In genomic region chr12:49478949-49479664, GRCh38 we compare ENCODE assay signal across 23 cellular contexts. TPM values are rescaled to one million over a fixed set of nuclear protein-coding genes. Genes with fewer than 3 reads are reported as not detected.
DNase-seq lines count a peak whose midpoint lies in the region; ATAC-seq, FAIRE-seq and TF ChIP-seq lines count a peak whose summit lies in the region.
"Had no signal": no experiment of that assay in that cellular context is flagged by ENCODE, and none has a peak within 500 bp of the region (broad histone marks: within the 10 kb centered on the region; RNA-seq: fewer than 3 reads in every experiment).

No MANE protein-coding gene starts in this region.

- no TSS peak for BruUV-seq in GM12878 (replicated peaks; lab: Mats Ljungman, UMichigan)

- H3K4me1 Mint-ChIP-seq in neural progenitor cell, result peaks cover 6% of the 10 kb centered on the region

- in situ Hi-C loops in GM12878 (cut with MboI), result no loop called here

- no peaks in the 10 kb centered on the region for H4K20me1 ChIP-seq in GM12878 (ENCODE audit: control insufficient read depth, insufficient read depth)
- H4K20me1 ChIP-seq in neural progenitor cell (ENCODE audit: low read depth), result peaks cover 14% of the 10 kb centered on the region

- H3K4me1 ChIP-seq in left ventricle myocardium inferior (peaks cover 11% of the 10 kb centered on the region), GM12878 (ENCODE audit: control insufficient read depth, insufficient read depth, low read length) (no peaks in the 10 kb centered on the region), neural progenitor cell (peaks cover 21% of the 10 kb centered on the region)
- H3K4me1 ChIP-seq: testis had no signal

- no peak overlapping the region for H3K27ac Mint-ChIP-seq in neural progenitor cell
- H3K27ac Mint-ChIP-seq: stimulated activated naive B cell treated with anti-CD40 and anti-IgM and Interleukin-4, amounts not matched to agents 10 μg/mL and 1 μg/mL and 100 μg/mL, for 72 hours had no signal

- no peak overlapping the region for H3K4me2 ChIP-seq in GM12878 (ENCODE audit: control insufficient read depth, insufficient read depth)
- peak overlapping the region; percentile 27 for H3K4me2 ChIP-seq in neural progenitor cell

- peaks cover 4% of the 10 kb centered on the region for H3K36me3 ChIP-seq in left ventricle myocardium inferior
- peaks cover 3 to 5% of the 10 kb centered on the region in 2 experiments; a peak in 3 of 4 replicates for H3K36me3 ChIP-seq in GM12878 (ENCODE audit: control insufficient read depth in 2 of 2, insufficient read depth in 2 of 2, low read length in 1 of 2)
- no peaks in the 10 kb centered on the region for H3K36me3 ChIP-seq in neural progenitor cell
- H3K36me3 ChIP-seq: ovary had no signal

- RAD21 ChIA-PET in GM12878 (lab: Charles Lee; ENCODE audit: unreplicated experiment), result no interaction called here

- CTCF ChIA-PET in GM12878 (lab: Yijun Ruan, JAX), result interaction anchor here (3.3 kb wide), 1 partner anchor 121 kb away, joined by 12 read pairs; no protein-coding TSS in a partner anchor

- peak; percentile 78 for ATAC-seq in left ventricle myocardium superior
- no peak for ATAC-seq in GM12878
- ATAC-seq: sciatic nerve; stimulated activated naive B cell treated with anti-CD40 and anti-IgM and Interleukin-4, amounts not matched to agents 10 μg/mL and 1 μg/mL and 100 μg/mL, for 72 hours had no signal

- WGBS in GM12878 (ENCODE audit: insufficient coverage, insufficient replicate concordance, low lambda C conversion rate, missing lambda C conversion rate), result 86% methylated on average over 10 of the region's 10 CpGs

- H3K9ac ChIP-seq in GM12878 (ENCODE audit: control insufficient read depth, insufficient read depth, low read length) (no peak overlapping the region), neural progenitor cell (no peak overlapping the region)
- H3K9ac ChIP-seq: GM23248 had no signal

- no peak for DNase-seq in left ventricle myocardium superior
- DNase-seq in left ventricle myocardium inferior, result no peak
- no peak for DNase-seq in GM12878 (ENCODE audit: low read depth, low spot score)
- DNase-seq in neural progenitor cell (ENCODE audit: low spot score), result no peak
- DNase-seq in NCI-H1105 (lab: John Stamatoyannopoulos, UW), result no peak
- DNase-seq in activated effector memory CD4-positive, alpha-beta T cell treated with anti-CD3 and anti-CD28 coated beads, Interleukin-2, amount 50 U/mL, for 16 hours, result no peak
- no peak for DNase-seq in D341Med (ENCODE audit: low spot score)
- DNase-seq: activated CD8-positive, alpha-beta memory T cell treated with anti-CD3 and anti-CD28 coated beads, Interleukin-2, amount 50 U/mL, for 4 hours; CD4-positive, CD25-positive, alpha-beta regulatory T cell; cortex of kidney; DMS153; GM23248; NCI-H1048; NCI-H2081; NCI-H510A treated with DMSO at 0.1 percent for 48 hours; ovary; SHP77; stimulated activated naive B cell treated with anti-CD40 and anti-IgM and Interleukin-4, amounts not matched to agents 10 μg/mL and 1 μg/mL and 100 μg/mL, for 72 hours; T-helper 1 cell; testis had no signal

- SMC1A ChIA-PET in GM12878 (lab: Charles Lee; ENCODE audit: uncharacterized antibody, unreplicated experiment), result interaction anchor here (0.5 kb wide), 1 partner anchor 31 kb away, joined by 3 read pairs; no protein-coding TSS in a partner anchor

- H3F3A ChIP-seq in neural progenitor cell (ENCODE audit: low read depth), result peaks cover 18% of the 10 kb centered on the region

- H3K4me3 Mint-ChIP-seq in neural progenitor cell, result no peak overlapping the region
- H3K4me3 Mint-ChIP-seq: CD4-positive, CD25-positive, alpha-beta regulatory T cell; stimulated activated naive B cell treated with anti-CD40 and anti-IgM and Interleukin-4, amounts not matched to agents 10 μg/mL and 1 μg/mL and 100 μg/mL, for 72 hours had no signal

- no peak for TF ChIP-seq EP300 in GM12878 (IDR thresholded peaks at IDR 0.05; ENCODE audit: borderline replicate concordance in 1 of 2, control insufficient read depth in 1 of 2, low read depth in 2 of 2, low read length in 2 of 2)

- no peak for TF ChIP-seq CTCF in left ventricle myocardium inferior (IDR thresholded peaks at IDR 0.05; ENCODE audit: borderline replicate concordance)
- TF ChIP-seq CTCF in GM12878 (IDR thresholded peaks at IDR 0.05 in 2 of 3, conservative IDR thresholded peaks at IDR 0.05 in 1 of 3; ENCODE audit: control insufficient read depth in 2 of 3, extremely low read depth in 1 of 3, insufficient read depth in 1 of 3, low read depth in 3 of 3, low read length in 3 of 3), result no peak
- TF ChIP-seq CTCF in neural progenitor cell (IDR thresholded peaks at IDR 0.05), result no peak

- 0 out of 2 replicates have a peak, but pooled peaks have one; percentile 17 for TF ChIP-seq POLR2A in GM12878 (IDR thresholded peaks at IDR 0.05; ENCODE audit: low read depth, low read length)

- peaks cover 2% of the 10 kb centered on the region for H3K9me3 Mint-ChIP-seq in neural progenitor cell
- H3K9me3 Mint-ChIP-seq: CD4-positive, CD25-positive, alpha-beta regulatory T cell; stimulated activated naive B cell treated with anti-CD40 and anti-IgM and Interleukin-4, amounts not matched to agents 10 μg/mL and 1 μg/mL and 100 μg/mL, for 72 hours had no signal

- peaks cover 12% of the 10 kb centered on the region for H3K36me3 Mint-ChIP-seq in neural progenitor cell

- H3K9me3 ChIP-seq in left ventricle myocardium inferior (replicated peaks) (no peaks in the 10 kb centered on the region), GM12878 (replicated peaks; ENCODE audit: control insufficient read depth, insufficient read depth, low read length) (no peaks in the 10 kb centered on the region), neural progenitor cell (ENCODE audit: low read depth) (no peaks in the 10 kb centered on the region)
- H3K9me3 ChIP-seq: ovary, testis had no signal

- H3K27me3 Mint-ChIP-seq in neural progenitor cell (ENCODE audit: insufficient read depth, low read depth), result peaks cover 5% of the 10 kb centered on the region
- H3K27me3 Mint-ChIP-seq: CD4-positive, CD25-positive, alpha-beta regulatory T cell; stimulated activated naive B cell treated with anti-CD40 and anti-IgM and Interleukin-4, amounts not matched to agents 10 μg/mL and 1 μg/mL and 100 μg/mL, for 72 hours had no signal

- POLR2A ChIA-PET in GM12878 (lab: Charles Lee), result no interaction called here

- FAIRE-seq in GM12878 (lab: Jason Lieb, UNC), result no peak
- FAIRE-seq: GM19239 had no signal

- TF ChIP-seq RAD21 in GM12878 (IDR thresholded peaks at IDR 0.05; ENCODE audit: insufficient read depth, low read depth, low read length), result no peak

- H2AFZ ChIP-seq in GM12878 (ENCODE audit: control insufficient read depth, low read depth, low read length) (no peak overlapping the region), neural progenitor cell (replicated peaks) (no peak overlapping the region)
- H2AFZ ChIP-seq: GM23248 had no signal

- no peak overlapping the region for H3K4me3 ChIP-seq in left ventricle myocardium inferior
- no peak overlapping the region for H3K4me3 ChIP-seq in GM12878
- H3K4me3 ChIP-seq in neural progenitor cell, result no peak overlapping the region
- H3K4me3 ChIP-seq: GM23248, lung, ovary, testis had no signal

- H3K27ac ChIP-seq in left ventricle myocardium inferior (replicated peaks) (no peak overlapping the region), GM12878 (ENCODE audit: control insufficient read depth, insufficient read depth) (no peak overlapping the region), neural progenitor cell (peak overlapping the region; percentile 14)
- H3K27ac ChIP-seq: GM23248, ovary, testis had no signal

- H3K79me2 ChIP-seq in GM12878 (ENCODE audit: control insufficient read depth, insufficient read depth, low read length), result peaks cover 2% of the 10 kb centered on the region
- H3K79me2 ChIP-seq in neural progenitor cell (ENCODE audit: low read depth), result peaks cover 10% of the 10 kb centered on the region

- no peaks in the 10 kb centered on the region for H3K27me3 ChIP-seq in left ventricle myocardium inferior (ENCODE audit: low read depth)
- H3K27me3 ChIP-seq in GM12878 (replicated peaks in 1 of 2; ENCODE audit: control insufficient read depth in 2 of 2, insufficient read depth in 2 of 2, low read length in 1 of 2), result no peaks in the 10 kb centered on the region
- no peaks in the 10 kb centered on the region for H3K27me3 ChIP-seq in neural progenitor cell
- H3K27me3 ChIP-seq: ovary, testis had no signal

- intact Hi-C loops in left ventricle myocardium superior (cut with micrococcal nuclease), result no loop called here
- intact Hi-C loops in left ventricle myocardium inferior (cut with micrococcal nuclease), result no loop called here
- intact Hi-C loops in GM12878 (cut with micrococcal nuclease; ENCODE audit: unreplicated experiment), result no loop called here

TF ChIP-seq in GM12878, 131 proteins besides CTCF, POLR2A, EP300 and RAD21 (continues in another document):
- no peak for TF ChIP-seq ZZZ3 (IDR thresholded peaks at IDR 0.05; ENCODE audit: control insufficient read depth, insufficient read length, low read depth)
- TF ChIP-seq ASH2L (IDR thresholded peaks at IDR 0.05; ENCODE audit: borderline replicate concordance, low read depth), result no peak

RNA-seq across cellular contexts. Expression of gene KCNH3, which starts 59.7 kb away (rescaled TPM):
- total RNA-seq in left ventricle myocardium superior (0.30 TPM), left ventricle myocardium inferior (0.41 TPM), GM12878 (2014; rRNA removed) (0.11 and 0.45 TPM in 2 replicates), GM12878 (2014; rRNA removed; fragmentation: Illumina TruSeq; extraction: Trizol) (0.05 TPM in 1 of 2 replicates, not detected in the other), GM12878 (2021) (0.08 and 0.29 TPM in 2 replicates), neural progenitor cell (ENCODE audit: low replicate concordance) (0.19 TPM in 1 of 2 replicates, not detected in the other)
- total RNA-seq in GM12878 (2013; cell fraction: nucleolus; rRNA removed), result 0.20 and 0.27 TPM in 2 replicates
- 0.09 TPM for polyA plus RNA-seq in GM12878 (2011; ENCODE audit: low read depth)
- polyA plus RNA-seq in GM12878 (2011; rRNA removed) (0.03 TPM in 1 of 2 replicates, not detected in the other), GM12878 (2014; fragmentation: Illumina TruSeq; extraction: Trizol) (0.04 TPM in 1 of 2 replicates, not detected in the other), GM12878 (2014; fragmentation: Nextera tagmentation; extraction: Ambion mirVana) (not detected), GM12878 (2014; rRNA removed) (0.26 and 0.49 TPM in 2 replicates), GM12878 (2016; fragmentation: Nextera tagmentation; extraction: Ambion mirVana) (not detected)
- 0.06 and 0.07 TPM in 2 replicates for polyA plus RNA-seq in GM12878 (2011; cell fraction: cytosol; rRNA removed)
- 0.19 and 0.25 TPM in 2 replicates for polyA plus RNA-seq in GM12878 (2011; cell fraction: nucleus; rRNA removed)
- 0.32 and 0.77 TPM in 2 replicates for polyA plus RNA-seq in GM12878 (2012)
- polyA minus RNA-seq in GM12878 (2011; rRNA and poly(A)+ RNA removed), result not detected in 2 replicates
- not detected in 2 replicates for polyA minus RNA-seq in GM12878 (2011; cell fraction: cytosol; rRNA and poly(A)+ RNA removed)
- not detected in 2 replicates for polyA minus RNA-seq in GM12878 (2011; cell fraction: nucleus; rRNA and poly(A)+ RNA removed)
- total RNA-seq: GM23248 had no signal
